In genomic region chr6:108294297-108294786, GRCh38 we compare ENCODE assay signal across 8 cellular contexts. TPM values are rescaled to one million over a fixed set of nuclear protein-coding genes. Genes with fewer than 3 reads are reported as not detected.
DNase-seq lines count a peak whose midpoint lies in the region; ATAC-seq and TF ChIP-seq lines count a peak whose summit lies in the region.

No MANE protein-coding gene starts in this region.

- H3K27ac ChIP-seq in adipose tissue (ENCODE audit: low read depth, low read length) (peak overlapping the region; percentile 63), layer of hippocampus (ENCODE audit: low read depth, low read length) (peak overlapping the region; percentile 97), tibial artery (peak overlapping the region; percentile 82)

- no peaks in the 10 kb centered on the region for H3K9me3 ChIP-seq in tibial artery

- DNase-seq in NCI-H146 treated with DMSO at 0.1 percent for 48 hours (lab: John Stamatoyannopoulos, UW; ENCODE audit: unreplicated experiment) (peak; percentile 58), NCI-H146 (lab: John Stamatoyannopoulos, UW) (no peak), tibial artery (no peak), NCI-H345 (lab: John Stamatoyannopoulos, UW) (no peak), pons (ENCODE audit: low spot score) (no peak)

- WGBS in adipose tissue, 3 donors, result 22 to 24% (median 23%) methylated on average over 22 of the region's 22 CpGs

- H3K4me1 ChIP-seq in tibial artery, result peaks cover 0 to 6% (median 5%) of the 10 kb centered on the region in 4 donors

- no peak for TF ChIP-seq CTCF in tibial artery (IDR thresholded peaks at IDR 0.05)

- ATAC-seq in HG03135 (IDR thresholded peaks at IDR 0.05; ENCODE audit: unreplicated experiment), result peak; percentile 21

- intact Hi-C loops in tibial artery (cut with DNase I; ENCODE audit: low total_unique reads), result loop anchor here (2.0 kb wide), 1 partner anchor 34 kb away; the partner anchor contains the start of gene SNX3

- H3K4me3 ChIP-seq in tibial artery, result peak overlapping the region; percentile 64 to 73

- H3K27me3 ChIP-seq in layer of hippocampus (ENCODE audit: control insufficient read depth, insufficient read depth, low read length) (no peaks in the 10 kb centered on the region), tibial artery (no peaks in the 10 kb centered on the region)

- H3K36me3 ChIP-seq in tibial artery, result no peaks in the 10 kb centered on the region

RNA-seq across cellular contexts. Expression of gene AFG1L, which starts 0.5 kb away (rescaled TPM):
- 1 to 10 TPM; 1.0 to 2.8 (median 1.8) TPM for polyA plus RNA-seq in adipose tissue

RNA-seq across cellular contexts. Expression of gene SNX3, which starts 33.5 kb away (rescaled TPM):
- 100 to 1,000 TPM in 2 of 3 donors, 10 to 100 TPM in 1; 91.6 to 430 (median 244) TPM for polyA plus RNA-seq in adipose tissue
